14 cellular contexts compared by ENCODE assay signal in the genomic region with DNA sequence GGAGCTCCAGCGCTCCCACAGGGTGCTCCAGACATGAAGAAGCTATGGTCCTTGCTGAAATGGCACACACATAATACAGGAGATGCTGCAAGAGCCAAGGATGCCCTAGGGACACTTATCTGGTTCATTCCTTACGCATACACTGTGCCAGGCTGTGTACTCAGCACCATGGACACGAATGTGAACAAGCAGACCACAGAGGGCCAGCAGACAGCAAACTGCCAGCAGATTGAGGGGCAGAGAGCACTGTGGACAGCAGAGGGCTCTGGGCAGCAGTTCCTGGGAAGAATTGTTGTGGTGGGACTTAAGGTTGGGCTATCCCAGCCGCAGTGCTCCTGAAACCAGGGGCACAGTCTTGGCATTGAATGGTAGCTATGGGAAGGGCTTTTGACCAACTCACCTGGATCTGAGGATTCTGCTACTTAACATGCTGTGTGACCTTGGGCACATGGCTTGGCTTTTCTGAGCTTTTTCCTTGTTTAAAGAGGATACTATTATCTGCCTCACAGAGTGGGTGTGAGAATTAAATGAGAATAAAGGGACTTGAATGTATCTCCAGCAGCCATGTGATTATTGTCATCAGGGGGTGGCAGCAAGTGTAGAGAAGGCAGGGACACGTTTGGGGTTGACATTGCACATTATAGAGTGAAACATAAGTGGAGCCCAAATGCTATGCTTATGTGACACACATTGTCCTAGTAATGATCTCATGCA. TPM values are rescaled to one million over a fixed set of nuclear protein-coding genes. Genes with fewer than 3 reads are reported as not detected.
A peak's percentile ranks its signal among the peaks of the same experiment; 100 is the strongest.
DNase-seq lines count a peak whose midpoint lies in the region; ATAC-seq and TF ChIP-seq lines count a peak whose summit lies in the region.
"Had no signal": no experiment of that assay in that cellular context is flagged by ENCODE, and none has a peak within 500 bp of the region (broad histone marks: within the 10 kb centered on the region; RNA-seq: fewer than 3 reads in every experiment).

No MANE protein-coding gene starts in this region.

- no TSS peak for BruUV-seq in mammary epithelial cell (replicated peaks; lab: Mats Ljungman, UMichigan)

- H2AFZ ChIP-seq in mammary epithelial cell (ENCODE audit: low read depth, low read length): no peak overlapping the region

- no peak overlapping the region for H3K9ac ChIP-seq in mammary epithelial cell (ENCODE audit: insufficient read depth, low read length)

- H3K27ac ChIP-seq in mammary epithelial cell (ENCODE audit: insufficient read depth, low read depth, low read length) (no peak overlapping the region), SJCRH30 (peak overlapping the region; percentile 13; the same call in 1 of the 2 replicates)

- in situ Hi-C loops in T47D (cut with HindIII; ENCODE audit: low pct_unique_long_range_greater_than_20kb, low sequenced_read_pairs): no loop called here
- in situ Hi-C loops in mammary epithelial cell (cut with MboI; ENCODE audit: low sequenced_read_pairs in 2 of 2): no loop called here

- TF ChIP-seq CTCF in mammary epithelial cell (conservative IDR thresholded peaks at IDR 0.05 in 1 of 2, IDR thresholded peaks at IDR 0.05 in 1 of 2; ENCODE audit: extremely low read depth in 1 of 2, insufficient read depth in 1 of 2, low read depth in 1 of 2, low read length in 2 of 2): peak in 1 of 2 donors; percentile 8

- peaks cover 11% of the 10 kb centered on the region for H3K4me1 ChIP-seq in mammary epithelial cell (ENCODE audit: insufficient read depth, low read length)
- peaks cover 26% of the 10 kb centered on the region; the same call in 1 of the 2 replicates for H3K4me1 ChIP-seq in SJCRH30

- CTCF ChIA-PET in mammary epithelial cell (lab: Charles Lee; ENCODE audit: low non-redundant PET): interaction anchor here (0.7 kb wide), 1 partner anchor 16 kb away, joined by 4 read pairs; no protein-coding TSS in a partner anchor

- peaks cover 31% of the 10 kb centered on the region for H3K79me2 ChIP-seq in mammary epithelial cell (ENCODE audit: insufficient read depth, low read length)

- WGBS in mammary epithelial cell (ENCODE audit: low coverage, missing lambda C conversion rate): 40% methylated on average over 4 of the region's 5 CpGs

- H3K4me3 ChIP-seq in mammary epithelial cell (replicated peaks in 1 of 3; ENCODE audit: insufficient read depth in 1 of 3, low read depth in 2 of 3, low read length in 3 of 3) (no peak overlapping the region), SJCRH30 (no peak overlapping the region)

- ATAC-seq in left cardiac atrium (peak; percentile 58 to 63), HG02840 (IDR thresholded peaks at IDR 0.05; ENCODE audit: low FRiP score, unreplicated experiment) (no peak)
- ATAC-seq: esophagus mucosa had no signal

- H3K9me3 ChIP-seq in mammary epithelial cell (replicated peaks; ENCODE audit: insufficient read depth, low read length) (no peaks in the 10 kb centered on the region), SJCRH30 (replicated peaks) (no peaks in the 10 kb centered on the region)

- H3K27me3 ChIP-seq in mammary epithelial cell (ENCODE audit: insufficient read depth, low read length) (no peaks in the 10 kb centered on the region), SJCRH30 (no peaks in the 10 kb centered on the region)

- intact Hi-C loops in mammary epithelial cell (cut with micrococcal nuclease): no loop called here
- intact Hi-C loops in left cardiac atrium (cut with DNase I): loop anchor here in 1 of 2 donors (5.0 kb wide), 1 partner anchor 67 kb away; no protein-coding TSS in a partner anchor

- H3K4me2 ChIP-seq in mammary epithelial cell (ENCODE audit: insufficient read depth, low read depth, low read length): no peak overlapping the region

- no peaks in the 10 kb centered on the region for H4K20me1 ChIP-seq in mammary epithelial cell (ENCODE audit: insufficient read depth, low read length)

- H3K36me3 ChIP-seq in mammary epithelial cell (ENCODE audit: insufficient read depth, low read length) (no peaks in the 10 kb centered on the region), SJCRH30 (no peaks in the 10 kb centered on the region)

- dilution Hi-C loops in mammary epithelial cell (cut with HindIII; ENCODE audit: low sequenced_read_pairs): no loop called here

- peak; percentile 26 to 74 for DNase-seq in T47D (ENCODE audit: low read depth in 1 of 2, low spot score in 1 of 2)
- no peak for DNase-seq in mammary epithelial cell
- no peak for DNase-seq in SJCRH30
- no peak for DNase-seq in left cardiac atrium
- DNase-seq in D341Med (ENCODE audit: low spot score): no peak
- no peak for DNase-seq in amniotic stem cell (lab: John Stamatoyannopoulos, UW)
- no peak for DNase-seq in stimulated activated naive CD4-positive, alpha-beta T cell (lab: John Stamatoyannopoulos, UW)
- DNase-seq: activated CD8-positive, alpha-beta memory T cell treated with anti-CD3 and anti-CD28 coated beads for 24 hours; activated naive CD4-positive, alpha-beta T cell treated with anti-CD3 and anti-CD28 coated beads for 36 hours; DND-41; Karpas-422; RPMI8226 had no signal

RNA-seq across cellular contexts. Expression of gene PPARGC1B, which starts 30.0 kb away (rescaled TPM):
- total RNA-seq in mammary epithelial cell (1 to 10 TPM; 4.2 to 7.0 TPM), left cardiac atrium (10 to 100 TPM; 11.8 to 12.5 TPM)
- 2.0 TPM for polyA plus RNA-seq in mammary epithelial cell
- polyA minus RNA-seq in mammary epithelial cell: 9.0 TPM
- 6.9 and 8.0 TPM in 2 replicates for total RNA-seq in SJCRH30 (2014; rRNA removed; shearing (Covaris generic))

Comparison
In these comparisons a context has a peak if more than half of its experiments do, and no peak if none do; other contexts are left out.
1. DNase-seq: peak in T47D (2 of 2); none in mammary epithelial cell (single experiment), SJCRH30 (0 of 2), left cardiac atrium (single experiment), D341Med (single experiment), amniotic stem cell (single experiment) and stimulated activated naive CD4-positive, alpha-beta T cell (0 of 6).